ENCODE assay signal across 21 cellular contexts in genomic region chr11:6395470-6396060, GRCh38. TPM values are rescaled to one million over a fixed set of nuclear protein-coding genes. Genes with fewer than 3 reads are reported as not detected.
DNase-seq lines count a peak whose midpoint lies in the region; ATAC-seq, FAIRE-seq and TF ChIP-seq lines count a peak whose summit lies in the region.
"Had no signal": no experiment of that assay in that cellular context is flagged by ENCODE, and none has a peak within 500 bp of the region (broad histone marks: within the 10 kb centered on the region; RNA-seq: fewer than 3 reads in every experiment).

No MANE protein-coding gene starts in this region.

- no peak overlapping the region for H3K23ac ChIP-seq in H1 (ENCODE audit: insufficient read length)

- POLR2A ChIA-PET in CD4-positive, alpha-beta T cell (lab: Charles Lee) = interaction anchor here (0.9 kb wide), 1 partner anchor 48 kb away, joined by 3 read pairs; no protein-coding TSS in a partner anchor
- POLR2A ChIA-PET in H1 (lab: Charles Lee; ENCODE audit: partially characterized antibody) = no interaction called here

- peaks cover 0 to 2% of the 10 kb centered on the region in 2 experiments for H4K20me1 ChIP-seq in H1 (replicated peaks in 1 of 2; ENCODE audit: control insufficient read depth in 1 of 2, insufficient read depth in 2 of 2, low read length in 2 of 2)

- no peak overlapping the region for H3K18ac ChIP-seq in H1 (ENCODE audit: extremely low read depth, low read length)

- H3K27me3 Mint-ChIP-seq in CD4-positive, alpha-beta T cell = no peaks in the 10 kb centered on the region
- H3K27me3 Mint-ChIP-seq in stimulated activated naive CD8-positive, alpha-beta T cell treated with anti-CD3 and anti-CD28 coated beads, Interleukin-15, amount 100 ng/mL, for 72 hours = no peaks in the 10 kb centered on the region

- no peak overlapping the region for H4K5ac ChIP-seq in H1 (ENCODE audit: insufficient read length, low read depth, low read length)

- no peak overlapping the region for H3K9ac ChIP-seq in H1 (replicated peaks in 1 of 4; ENCODE audit: extremely low read depth in 1 of 4, low read depth in 3 of 4, low read length in 3 of 4)
- H3K9ac ChIP-seq: KMS-11 had no signal

- no peak overlapping the region for H3K4me2 ChIP-seq in H1 (ENCODE audit: insufficient read depth in 1 of 2, low read depth in 2 of 2, low read length in 2 of 2)
- H3K4me2 ChIP-seq: KMS-11, PC-9 had no signal

- peaks cover 95% of the 10 kb centered on the region for H3K36me3 Mint-ChIP-seq in CD4-positive, alpha-beta T cell (ENCODE audit: low read depth)

- no peaks in the 10 kb centered on the region for H3K27me3 ChIP-seq in CD4-positive, alpha-beta T cell (ENCODE audit: control insufficient read depth, insufficient read depth, low read length)
- peaks cover 2 to 8% (median 4%) of the 10 kb centered on the region in 4 experiments for H3K27me3 ChIP-seq in H1 (replicated peaks in 1 of 4; ENCODE audit: control insufficient read depth in 3 of 4, extremely low read depth in 1 of 4, insufficient read depth in 3 of 4, low read length in 3 of 4)
- H3K27me3 ChIP-seq: BE2C had no signal

- H3K9me3 Mint-ChIP-seq in CD4-positive, alpha-beta T cell = no peaks in the 10 kb centered on the region
- H3K9me3 Mint-ChIP-seq in stimulated activated naive CD8-positive, alpha-beta T cell treated with anti-CD3 and anti-CD28 coated beads, Interleukin-15, amount 100 ng/mL, for 72 hours = no peaks in the 10 kb centered on the region
- H3K9me3 Mint-ChIP-seq: CD8-positive, alpha-beta memory T cell had no signal

- WGBS in H1 (ENCODE audit: extremely low coverage in 1 of 2, insufficient coverage in 1 of 2, insufficient read length in 1 of 2, insufficient replicate concordance in 2 of 2, low coverage in 1 of 2, low lambda C conversion rate in 2 of 2, missing lambda C conversion rate in 1 of 2), 2 experiments = 96% methylated on average over 15 of the region's 16 CpGs; no CpG with 5 or more reads in 1 of the 2 experiments

- H3K79me2 ChIP-seq in H1 (ENCODE audit: control insufficient read depth in 1 of 2, insufficient read depth in 2 of 2, low read length in 2 of 2) = no peaks in the 10 kb centered on the region

- CTCF ChIA-PET in CD4-positive, alpha-beta T cell (lab: Charles Lee) = interaction anchor here (1.9 kb wide), 1 partner anchor 48 kb away, joined by 5 read pairs; no protein-coding TSS in a partner anchor
- CTCF ChIA-PET in H1 (lab: Charles Lee; ENCODE audit: partially characterized antibody) = interaction anchor here (0.6 to 2.8 kb wide), 5 partner anchors 13 to 48 kb away, joined by 3 to 11 read pairs (median 4); no protein-coding TSS in a partner anchor

- peak overlapping the region; percentile 29 for H3K27ac ChIP-seq in CD4-positive, alpha-beta T cell (ENCODE audit: low read depth, low read length)
- no peak overlapping the region for H3K27ac ChIP-seq in H1 (ENCODE audit: low read depth, low read length)
- H3K27ac ChIP-seq: KMS-11, PC-9 had no signal

- no peak for ATAC-seq in CD4-positive, alpha-beta T cell (ENCODE audit: poor library complexity)
- no peak for ATAC-seq in stimulated activated naive CD8-positive, alpha-beta T cell treated with anti-CD3 and anti-CD28 coated beads, Interleukin-15, amount 100 ng/mL, for 72 hours

- no peak overlapping the region for H2BK5ac ChIP-seq in H1 (ENCODE audit: low read depth, low read length)

- H2BK12ac ChIP-seq in H1 (ENCODE audit: low read depth, low read length) = no peak overlapping the region

- H3K4me1 ChIP-seq in H1 (replicated peaks in 1 of 4; ENCODE audit: control insufficient read depth in 3 of 4, insufficient read depth in 4 of 4, low read length in 3 of 4) = peaks cover 0 to 4% (median 2%) of the 10 kb centered on the region in 4 experiments; a peak in 4 of 7 replicates
- H3K4me1 ChIP-seq: BE2C, HAP-1 had no signal

- H3K27ac Mint-ChIP-seq in CD4-positive, alpha-beta T cell = peak overlapping the region; percentile 93
- peak overlapping the region in 1 of 2 donors; percentile 50 for H3K27ac Mint-ChIP-seq in stimulated activated naive CD8-positive, alpha-beta T cell treated with anti-CD3 and anti-CD28 coated beads, Interleukin-15, amount 100 ng/mL, for 72 hours

- TF ChIP-seq CTCF in CD4-positive, alpha-beta T cell (IDR thresholded peaks at IDR 0.05) = no peak
- TF ChIP-seq CTCF in H1 (IDR thresholded peaks at IDR 0.05; ENCODE audit: control extremely low read depth in 1 of 3, insufficient read depth in 1 of 3, low read depth in 1 of 3, low read length in 3 of 3) = no peak

- no peak for DNase-seq in CD4-positive, alpha-beta T cell
- DNase-seq in GM12891 (ENCODE audit: insufficient read length, low spot score) = no peak
- no peak for DNase-seq in H1 (ENCODE audit: low read depth in 1 of 2, low spot score in 2 of 2)
- DNase-seq in posterior cingulate gyrus = peak in 7 of 10 donors; percentile 58 to 95 (median 76)
- no peak for DNase-seq in medulla oblongata (ENCODE audit: extremely low spot score)
- DNase-seq in MV-4-11 (lab: John Stamatoyannopoulos, UW) = no peak
- DNase-seq in NCI-H146 (lab: John Stamatoyannopoulos, UW) = no peak
- DNase-seq in stimulated activated naive CD8-positive, alpha-beta T cell treated with anti-CD3 and anti-CD28 coated beads, Interleukin-15, amount 100 ng/mL, for 72 hours = no peak
- DNase-seq: BE2C; CD8-positive, alpha-beta memory T cell; DMS79; NCI-H1048; NCI-H1436; NCI-H2029; NCI-H2171; NCI-H526; PC-9 had no signal

- H4K91ac ChIP-seq in H1 (replicated peaks; ENCODE audit: insufficient read length, low read length) = no peak overlapping the region

- H3K4ac ChIP-seq in H1 (replicated peaks; ENCODE audit: insufficient read length, low read depth, low read length) = no peak overlapping the region

- no peak overlapping the region for H3K14ac ChIP-seq in H1 (ENCODE audit: insufficient read length)

- H3K4me1 Mint-ChIP-seq in CD4-positive, alpha-beta T cell (ENCODE audit: low read depth) = peaks cover 88% of the 10 kb centered on the region
- H3K4me1 Mint-ChIP-seq in stimulated activated naive CD8-positive, alpha-beta T cell treated with anti-CD3 and anti-CD28 coated beads, Interleukin-15, amount 100 ng/mL, for 72 hours = peaks cover 78% of the 10 kb centered on the region

- no peak overlapping the region for H2BK15ac ChIP-seq in H1 (ENCODE audit: low read length)

- no peaks in the 10 kb centered on the region; a peak in 1 of 8 replicates for H3K36me3 ChIP-seq in H1 (ENCODE audit: control insufficient read depth in 2 of 4, insufficient read depth in 4 of 4, low read length in 3 of 4)
- H3K36me3 ChIP-seq: BE2C, HAP-1 had no signal

- intact Hi-C loops in CD4-positive, alpha-beta T cell (cut with DNase I, micrococcal nuclease) = no loop called here
- intact Hi-C loops in posterior cingulate gyrus (cut with DNase I) = loop anchor here (10.0 kb wide), 1 partner anchor 849 kb away; no protein-coding TSS in a partner anchor

- TF ChIP-seq EP300 in H1 (IDR thresholded peaks at IDR 0.05; ENCODE audit: borderline replicate concordance in 1 of 2, low read depth in 2 of 2, low read length in 2 of 2) = no peak

- H3K79me1 ChIP-seq in H1 (ENCODE audit: low read depth, low read length) = no peaks in the 10 kb centered on the region

- H3K4me3 ChIP-seq in H1 (ENCODE audit: extremely low read depth in 1 of 4, insufficient read depth in 2 of 4, low read depth in 3 of 4, low read length in 4 of 4) = no peak overlapping the region
- H3K4me3 ChIP-seq: HAP-1, PC-9 had no signal

- H2BK20ac ChIP-seq in H1 (ENCODE audit: low read length) = no peak overlapping the region

- TF ChIP-seq POLR2A in GM12891 (IDR thresholded peaks at IDR 0.05; ENCODE audit: low read depth, low read length) (0 out of 2 replicates have a peak, but pooled peaks have one; percentile 22), H1 (IDR thresholded peaks at IDR 0.05; ENCODE audit: control extremely low read depth in 1 of 2, low read depth in 2 of 2, low read length in 2 of 2) (no peak)

- no peak overlapping the region for H2AK5ac ChIP-seq in H1 (ENCODE audit: low read depth, low read length)

- no peak for TF ChIP-seq RAD21 in H1 (IDR thresholded peaks at IDR 0.05 in 1 of 2, conservative IDR thresholded peaks at IDR 0.05 in 1 of 2; ENCODE audit: low read depth in 2 of 2, low read length in 2 of 2)

- H4K8ac ChIP-seq in H1 (ENCODE audit: extremely low read depth, insufficient read depth, low read length) = peak overlapping the region; percentile 35; the same call in 1 of the 2 replicates

- no peak for FAIRE-seq in GM12891 (lab: Jason Lieb, UNC)
- no peak for FAIRE-seq in H1 (lab: Jason Lieb, UNC)
- FAIRE-seq: D721Med had no signal

- H2BK120ac ChIP-seq in H1 (replicated peaks; ENCODE audit: low read depth, low read length) = no peak overlapping the region

- H3K56ac ChIP-seq in H1 (replicated peaks; ENCODE audit: insufficient read length, low read depth, low read length) = no peak overlapping the region

- no peak overlapping the region for H2AFZ ChIP-seq in H1 (ENCODE audit: low read length)
- H2AFZ ChIP-seq: PC-9 had no signal

- H3K4me3 Mint-ChIP-seq in CD4-positive, alpha-beta T cell = peak overlapping the region; percentile 6
- no peak overlapping the region for H3K4me3 Mint-ChIP-seq in stimulated activated naive CD8-positive, alpha-beta T cell treated with anti-CD3 and anti-CD28 coated beads, Interleukin-15, amount 100 ng/mL, for 72 hours
- H3K4me3 Mint-ChIP-seq: CD8-positive, alpha-beta memory T cell had no signal

- H3K23me2 ChIP-seq in H1 (ENCODE audit: low read depth, low read length) = no peaks in the 10 kb centered on the region; the same call in 1 of the 2 replicates

- H3K9me3 ChIP-seq in CD4-positive, alpha-beta T cell (ENCODE audit: control insufficient read depth, low read length) = no peaks in the 10 kb centered on the region
- H3K9me3 ChIP-seq in H1 (ENCODE audit: insufficient read depth in 2 of 2, low read depth in 1 of 2, low read length in 1 of 2) = no peaks in the 10 kb centered on the region
- H3K9me3 ChIP-seq: BE2C, HAP-1 had no signal

RNA-seq across cellular contexts. Expression of gene SMPD1, which starts 5.3 kb away (rescaled TPM):
- 10 to 100 TPM; 70.9 to 75.0 TPM for total RNA-seq in CD4-positive, alpha-beta T cell
- 11.8 TPM for polyA plus RNA-seq in GM12891 (2012; ENCODE audit: low read depth, missing spikeins)
- total RNA-seq in H1 (2021; fragmentation: NEBNext Ultra II Directional; extraction: Animal tissue kit (Norgen Biotek cat#: 25700)) = 1.9 and 3.1 TPM in 2 replicates
- polyA plus RNA-seq in H1 (2011; rRNA removed) = 2.4 and 4.5 TPM in 2 replicates
- polyA plus RNA-seq in H1 (2011; cell fraction: cytosol; rRNA removed) = 2.1 TPM
- 4.5 TPM for polyA plus RNA-seq in H1 (2011; cell fraction: nucleus; rRNA removed)
- polyA plus RNA-seq in H1 (2012, experiment 1 of 2) = 2.2 to 2.8 TPM (median 2.5 TPM) in 4 replicates
- polyA plus RNA-seq in H1 (2012, experiment 2 of 2) = 2.9 TPM
- polyA plus RNA-seq in H1 (2013, experiment 1 of 2) = 2.8 TPM
- 3.5 TPM for polyA plus RNA-seq in H1 (2013, experiment 2 of 2)
- polyA minus RNA-seq in H1 (2011; rRNA and poly(A)+ RNA removed) = 0.85 and 2.0 TPM in 2 replicates
- polyA minus RNA-seq in H1 (2011; cell fraction: cytosol; rRNA and poly(A)+ RNA removed) = 1.2 TPM
- polyA minus RNA-seq in H1 (2011; cell fraction: nucleus; rRNA and poly(A)+ RNA removed) = 2.3 TPM

RNA-seq across cellular contexts. Expression of gene APBB1, which starts 23.3 kb away (rescaled TPM):
- total RNA-seq in CD4-positive, alpha-beta T cell = 100 to 1,000 TPM; 182 to 184 TPM
- polyA plus RNA-seq in GM12891 (2012; ENCODE audit: low read depth, missing spikeins) = 16.0 TPM
- total RNA-seq in H1 (2021; fragmentation: NEBNext Ultra II Directional; extraction: Animal tissue kit (Norgen Biotek cat#: 25700)) = 23.6 and 23.9 TPM in 2 replicates
- 33.1 and 44.7 TPM in 2 replicates for polyA plus RNA-seq in H1 (2011; rRNA removed)
- 34.1 TPM for polyA plus RNA-seq in H1 (2011; cell fraction: cytosol; rRNA removed)
- polyA plus RNA-seq in H1 (2011; cell fraction: nucleus; rRNA removed) = 50.6 TPM
- polyA plus RNA-seq in H1 (2012, experiment 1 of 2) = 17.4 to 30.9 TPM (median 28.2 TPM) in 4 replicates
- polyA plus RNA-seq in H1 (2012, experiment 2 of 2) = 32.6 TPM
- polyA plus RNA-seq in H1 (2013, experiment 1 of 2) = 12.2 TPM
- polyA plus RNA-seq in H1 (2013, experiment 2 of 2) = 10.9 TPM
- polyA minus RNA-seq in H1 (2011; rRNA and poly(A)+ RNA removed) = 30.4 and 43.2 TPM in 2 replicates
- polyA minus RNA-seq in H1 (2011; cell fraction: cytosol; rRNA and poly(A)+ RNA removed) = 16.7 TPM
- polyA minus RNA-seq in H1 (2011; cell fraction: nucleus; rRNA and poly(A)+ RNA removed) = 16.6 TPM

RNA-seq across cellular contexts. Expression of gene HPX, which starts 45.2 kb away (rescaled TPM):
- total RNA-seq in CD4-positive, alpha-beta T cell = under 1 TPM; 0.52 to 0.87 TPM
- polyA plus RNA-seq in GM12891 (2012; ENCODE audit: low read depth, missing spikeins) = 11.3 TPM
- 0.44 and 0.80 TPM in 2 replicates for total RNA-seq in H1 (2021; fragmentation: NEBNext Ultra II Directional; extraction: Animal tissue kit (Norgen Biotek cat#: 25700))
- 0.96 and 0.97 TPM in 2 replicates for polyA plus RNA-seq in H1 (2011; rRNA removed)
- polyA plus RNA-seq in H1 (2011; cell fraction: cytosol; rRNA removed) = 1.2 TPM
- 5.9 TPM for polyA plus RNA-seq in H1 (2011; cell fraction: nucleus; rRNA removed)
- 0.67 to 1.1 TPM (median 0.82 TPM) in 4 replicates for polyA plus RNA-seq in H1 (2012, experiment 1 of 2)
- 0.29 TPM for polyA plus RNA-seq in H1 (2012, experiment 2 of 2)
- 0.61 TPM for polyA plus RNA-seq in H1 (2013, experiment 1 of 2)
- 0.40 TPM for polyA plus RNA-seq in H1 (2013, experiment 2 of 2)
- polyA minus RNA-seq in H1 (2011; rRNA and poly(A)+ RNA removed) = 2.2 and 2.4 TPM in 2 replicates
- polyA minus RNA-seq in H1 (2011; cell fraction: cytosol; rRNA and poly(A)+ RNA removed) = not detected
- 5.0 TPM for polyA minus RNA-seq in H1 (2011; cell fraction: nucleus; rRNA and poly(A)+ RNA removed)
- total RNA-seq: M059J had no signal
- polyA plus RNA-seq: CD8-positive, alpha-beta memory T cell had no signal

Comparison
In these comparisons a context has a peak if more than half of its experiments do, and no peak if none do; other contexts are left out.
1. DNase-seq: peak in posterior cingulate gyrus (7 of 10); none in CD4-positive, alpha-beta T cell (0 of 10), GM12891 (single experiment), H1 (0 of 2), medulla oblongata (single experiment), MV-4-11 (single experiment), NCI-H146 (single experiment) and stimulated activated naive CD8-positive, alpha-beta T cell treated with anti-CD3 and anti-CD28 coated beads, Interleukin-15, amount 100 ng/mL, for 72 hours (0 of 2).
2. RNA of gene SMPD1, which starts 5.3 kb away (total RNA-seq): 70.9 to 75.0 TPM in CD4-positive, alpha-beta T cell; 1.9 to 3.1 TPM in H1; every median in the first group is over 10 times any median in the second.